Comparison of ENCODE assay signal across 14 cellular contexts in genomic region chr20:37381621-37382538, GRCh38. TPM values are rescaled to one million over a fixed set of nuclear protein-coding genes. Genes with fewer than 3 reads are reported as not detected.
DNase-seq lines count a peak whose midpoint lies in the region; ATAC-seq and TF ChIP-seq lines count a peak whose summit lies in the region.
"Had no signal": no experiment of that assay in that cellular context is flagged by ENCODE, and none has a peak within 500 bp of the region (broad histone marks: within the 10 kb centered on the region; RNA-seq: fewer than 3 reads in every experiment).

No MANE protein-coding gene starts in this region.

- H3K4me2 ChIP-seq in OCI-LY7 (ENCODE audit: low read length) = peak overlapping the region; percentile 37

- no peaks in the 10 kb centered on the region for H3K9me3 ChIP-seq in OCI-LY7 (ENCODE audit: low read length)
- no peaks in the 10 kb centered on the region for H3K9me3 ChIP-seq in right lobe of liver

- H3K9me2 ChIP-seq in OCI-LY7 (ENCODE audit: insufficient read depth, low read length) = no peaks in the 10 kb centered on the region

- TF ChIP-seq POLR2A in right lobe of liver (IDR thresholded peaks at IDR 0.05) = no peak

- H3K36me3 ChIP-seq in OCI-LY7 (ENCODE audit: insufficient read depth, low read length) (no peaks in the 10 kb centered on the region), right lobe of liver (no peaks in the 10 kb centered on the region)

- H3K4me3 ChIP-seq in OCI-LY7 (ENCODE audit: low read depth, low read length, poor library complexity, severe bottlenecking) (no peak overlapping the region), right lobe of liver (no peak overlapping the region), dorsolateral prefrontal cortex (no peak overlapping the region)

- H3K9me3 Mint-ChIP-seq in activated naive CD4-positive, alpha-beta T cell treated with anti-CD3 and anti-CD28 coated beads, Interleukin-2, amount 50 U/mL, for 24 hours = no peaks in the 10 kb centered on the region
- no peaks in the 10 kb centered on the region for H3K9me3 Mint-ChIP-seq in type B pancreatic cell

- intact Hi-C loops in OCI-LY7 (cut with micrococcal nuclease; ENCODE audit: unreplicated experiment) = loop anchor here (2.0 to 5.0 kb wide), 2 partner anchors 65 to 153 kb away; no protein-coding TSS in a partner anchor
- intact Hi-C loops in right lobe of liver (cut with DNase I) = no loop called here
- intact Hi-C loops in dorsolateral prefrontal cortex (cut with DNase I) = loop anchor here (5.0 to 10.0 kb wide), 3 partner anchors 95 to 187 kb away; partner anchors contain the start of gene MANBAL (in 1 of the 2)

- peaks cover 10% of the 10 kb centered on the region for H3K4me1 Mint-ChIP-seq in activated naive CD4-positive, alpha-beta T cell treated with anti-CD3 and anti-CD28 coated beads, Interleukin-2, amount 50 U/mL, for 24 hours
- H3K4me1 Mint-ChIP-seq in type B pancreatic cell (ENCODE audit: unreplicated experiment) = peaks cover 30% of the 10 kb centered on the region

- H3K27ac ChIP-seq in OCI-LY7 (ENCODE audit: low read depth, low read length, poor library complexity, severe bottlenecking) = no peak overlapping the region
- no peak overlapping the region for H3K27ac ChIP-seq in right lobe of liver
- H3K27ac ChIP-seq in dorsolateral prefrontal cortex = no peak overlapping the region

- TF ChIP-seq CTCF in OCI-LY7 (conservative IDR thresholded peaks at IDR 0.05; ENCODE audit: low read length) (0 out of 2 replicates have a peak, but pooled peaks have one; percentile 20), right lobe of liver (IDR thresholded peaks at IDR 0.05) (no peak), type B pancreatic cell (conservative IDR thresholded peaks at IDR 0.05) (no peak), dorsolateral prefrontal cortex (IDR thresholded peaks at IDR 0.05 in 54 of 56, conservative IDR thresholded peaks at IDR 0.05 in 2 of 56; ENCODE audit: low read depth in 1 of 56, partially characterized antibody in 56 of 56) (no peak)

- H3K27ac Mint-ChIP-seq in activated naive CD4-positive, alpha-beta T cell treated with anti-CD3 and anti-CD28 coated beads, Interleukin-2, amount 50 U/mL, for 24 hours = no peak overlapping the region
- peak overlapping the region; percentile 72 for H3K27ac Mint-ChIP-seq in type B pancreatic cell

- no peaks in the 10 kb centered on the region for H4K20me1 ChIP-seq in OCI-LY7 (ENCODE audit: insufficient read depth, low read length)

- no peak for DNase-seq in activated naive CD4-positive, alpha-beta T cell (lab: John Stamatoyannopoulos, UW)
- DNase-seq in OCI-LY7 (ENCODE audit: low spot score) (peak; percentile 42), right lobe of liver (peak in 2 of 3 donors; percentile 43 to 54), type B pancreatic cell (ENCODE audit: extremely low spot score, unreplicated experiment) (no peak), KG1 (lab: John Stamatoyannopoulos, UW) (no peak), MV-4-11 (lab: John Stamatoyannopoulos, UW) (no peak), dorsolateral prefrontal cortex (no peak)
- DNase-seq: activated CD8-positive, alpha-beta memory T cell treated with anti-CD3 and anti-CD28 coated beads, Interleukin-2, amount 50 U/mL, for 48 hours; amniotic stem cell; NCI-H1930; NCI-H82; SHP77 treated with DMSO at 0.1 percent for 48 hours had no signal

- ATAC-seq in right lobe of liver = peak in 3 of 4 donors; percentile 25 to 51 (median 44)
- ATAC-seq: left ventricle myocardium superior had no signal

- H3K27me3 ChIP-seq in right lobe of liver (no peaks in the 10 kb centered on the region), dorsolateral prefrontal cortex (no peaks in the 10 kb centered on the region)

- POLR2A ChIA-PET in OCI-LY7 (lab: Charles Lee) = interaction anchor here (0.6 to 1.0 kb wide), 2 partner anchors 10 to 93 kb away, joined by 3 to 6 read pairs; partner anchors contain the start of gene MANBAL

- no peak overlapping the region for H2AFZ ChIP-seq in OCI-LY7 (ENCODE audit: low read length)

- no peaks in the 10 kb centered on the region for H3K27me3 Mint-ChIP-seq in activated naive CD4-positive, alpha-beta T cell treated with anti-CD3 and anti-CD28 coated beads, Interleukin-2, amount 50 U/mL, for 24 hours
- no peaks in the 10 kb centered on the region for H3K27me3 Mint-ChIP-seq in type B pancreatic cell

- CTCF ChIA-PET in OCI-LY7 (lab: Charles Lee; ENCODE audit: unreplicated experiment) = interaction anchor here (1.1 kb wide), 1 partner anchor 111 kb away, joined by 4 read pairs; no protein-coding TSS in a partner anchor

- no TSS peak for BruUV-seq in OCI-LY7 (replicated peaks; lab: Mats Ljungman, UMichigan)

- H3K36me3 Mint-ChIP-seq in activated naive CD4-positive, alpha-beta T cell treated with anti-CD3 and anti-CD28 coated beads, Interleukin-2, amount 50 U/mL, for 24 hours = no peaks in the 10 kb centered on the region
- peaks cover 12% of the 10 kb centered on the region for H3K36me3 Mint-ChIP-seq in type B pancreatic cell

- H3K4me1 ChIP-seq in OCI-LY7 (ENCODE audit: insufficient read depth, low read length, poor library complexity, severe bottlenecking) = peaks cover 32% of the 10 kb centered on the region
- H3K4me1 ChIP-seq in right lobe of liver = peaks cover 0 to 20% (median 1%) of the 10 kb centered on the region in 4 donors

- H3K4me3 Mint-ChIP-seq in activated naive CD4-positive, alpha-beta T cell treated with anti-CD3 and anti-CD28 coated beads, Interleukin-2, amount 50 U/mL, for 24 hours = peak overlapping the region; percentile 60
- peak overlapping the region; percentile 31 for H3K4me3 Mint-ChIP-seq in type B pancreatic cell

- H3K79me2 ChIP-seq in OCI-LY7 (ENCODE audit: insufficient read depth, low read depth, low read length) = no peaks in the 10 kb centered on the region

- 48% methylated on average over 7 of the region's 12 CpGs for WGBS in right lobe of liver (ENCODE audit: insufficient coverage, low coverage, low lambda C conversion rate, missing lambda C conversion rate)

RNA-seq across cellular contexts. Expression of gene SRC, which starts 35.9 kb away (rescaled TPM):
- total RNA-seq in OCI-LY7 (2014; rRNA removed; shearing (Covaris generic)) = 0.18 and 3.7 TPM in 2 replicates
- 0.72 and 0.89 TPM in 2 replicates for total RNA-seq in OCI-LY7 (2022)
- 10 to 100 TPM in 4 of 6 experiments, 1 to 10 TPM in 2; 3.1 to 17.3 (median 11.2) TPM for total RNA-seq in right lobe of liver
- 56.0 and 70.3 TPM in 2 replicates for total RNA-seq in type B pancreatic cell (ENCODE audit: low replicate concordance)
- 10 to 100 TPM; 14.4 to 53.8 (median 34.1) TPM for total RNA-seq in dorsolateral prefrontal cortex

Comparison
In these comparisons a context has a peak if more than half of its experiments do, and no peak if none do; other contexts are left out.
1. DNase-seq: peak in OCI-LY7 (single experiment) and right lobe of liver (2 of 3); none in activated naive CD4-positive, alpha-beta T cell (0 of 4), type B pancreatic cell (single experiment), KG1 (single experiment), MV-4-11 (single experiment) and dorsolateral prefrontal cortex (0 of 10).
2. intact Hi-C loops: an anchor here in OCI-LY7 (2.0 to 5.0 kb wide) and dorsolateral prefrontal cortex (5.0 to 10.0 kb wide); none called in right lobe of liver.